In the genomic region with DNA sequence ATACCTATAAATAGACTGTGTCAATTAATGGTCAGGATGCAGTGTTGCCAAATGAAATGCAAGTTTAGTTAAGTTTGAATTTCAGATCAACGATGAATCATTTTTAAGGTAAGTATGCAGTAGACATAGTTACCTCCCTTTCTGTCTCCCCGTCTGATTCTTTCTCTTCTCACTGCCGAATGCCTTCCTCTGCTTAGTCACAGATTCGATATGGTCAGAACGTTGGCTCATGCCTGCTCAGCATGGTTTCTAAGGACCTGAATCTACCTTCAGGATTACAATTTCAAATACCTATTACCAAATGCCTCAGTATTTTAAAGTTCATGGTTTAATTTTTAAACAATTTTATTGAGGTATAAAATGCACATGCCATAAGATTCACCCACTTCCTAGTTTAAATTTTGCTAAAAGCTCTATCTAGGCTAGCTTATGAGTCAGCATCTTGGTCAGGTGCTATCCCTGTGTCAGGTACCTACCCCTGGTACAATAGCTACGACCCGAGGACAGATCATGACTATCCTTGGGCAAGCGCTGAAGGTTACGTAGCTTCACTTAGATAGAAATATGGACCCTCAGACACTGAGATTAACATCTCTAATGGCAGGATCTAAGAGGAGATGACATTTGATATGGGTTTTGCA, we compare ENCODE assay signal across 26 cellular contexts.
DNase-seq lines count a peak whose midpoint lies in the region; ATAC-seq, FAIRE-seq and TF ChIP-seq lines count a peak whose summit lies in the region.
"Had no signal": no experiment of that assay in that cellular context is flagged by ENCODE, and none has a peak within 500 bp of the region (broad histone marks: within the 10 kb centered on the region; RNA-seq: fewer than 3 reads in every experiment).

No MANE protein-coding gene starts in this region.

- H3K79me2 ChIP-seq in astrocyte (ENCODE audit: insufficient read depth, low read length) (no peaks in the 10 kb centered on the region), keratinocyte (ENCODE audit: control insufficient read depth, insufficient read depth, low read length) (no peaks in the 10 kb centered on the region), osteoblast (ENCODE audit: insufficient read depth, low read length) (no peaks in the 10 kb centered on the region)

- 78 to 90% (median 78%) methylated on average over 9 of the region's 9 CpGs for WGBS in psoas muscle, 3 donors

- H3K4me1 Mint-ChIP-seq in astrocyte (ENCODE audit: low read depth, unreplicated experiment) = no peaks in the 10 kb centered on the region
- H3K4me1 Mint-ChIP-seq: CD14-positive monocyte had no signal

- no peak for TF ChIP-seq CTCF in astrocyte (IDR thresholded peaks at IDR 0.05; ENCODE audit: insufficient read depth, low read depth, low read length)
- TF ChIP-seq CTCF in keratinocyte (optimal IDR thresholded peaks at IDR 0.05 in 1 of 3, IDR thresholded peaks at IDR 0.05 in 1 of 3, conservative IDR thresholded peaks at IDR 0.05 in 1 of 3; ENCODE audit: extremely low read depth in 1 of 3, insufficient read depth in 2 of 3, low read length in 3 of 3) = no peak
- TF ChIP-seq CTCF in osteoblast (IDR thresholded peaks at IDR 0.05; ENCODE audit: extremely low read depth, low read depth, low read length) = no peak
- TF ChIP-seq CTCF in psoas muscle (IDR thresholded peaks at IDR 0.05) = no peak

- H3K27ac Mint-ChIP-seq in astrocyte (ENCODE audit: unreplicated experiment) = no peak overlapping the region
- H3K27ac Mint-ChIP-seq: activated CD8-positive, alpha-beta T cell treated with anti-CD3 and anti-CD28 coated beads for 36 hours; activated naive CD4-positive, alpha-beta T cell treated with anti-CD3 and anti-CD28 coated beads for 36 hours; CD14-positive monocyte; GM23338; HFFc6; T-helper 2 cell treated with Interferon-gamma antibody and Interleukin-4, amounts not matched to agents 5 μg/mL and 100 μg/mL, for 36 hours had no signal

- no peaks in the 10 kb centered on the region for H3K36me3 ChIP-seq in astrocyte (ENCODE audit: insufficient read depth, low read length)
- no peaks in the 10 kb centered on the region for H3K36me3 ChIP-seq in keratinocyte (ENCODE audit: control insufficient read depth in 2 of 2, extremely low read depth in 1 of 2, insufficient read depth in 2 of 2, low read length in 2 of 2)
- no peaks in the 10 kb centered on the region for H3K36me3 ChIP-seq in osteoblast (ENCODE audit: insufficient read depth, low read length)
- H3K36me3 ChIP-seq in psoas muscle (ENCODE audit: insufficient read depth in 1 of 2, low read depth in 1 of 2) = no peaks in the 10 kb centered on the region
- H3K36me3 ChIP-seq: Peyer's patch, thyroid gland had no signal

- no peaks in the 10 kb centered on the region for H3K9me1 ChIP-seq in keratinocyte (ENCODE audit: control insufficient read depth, extremely low read depth, insufficient read depth, low read length)

- dilution Hi-C loops in keratinocyte (cut with MboI; ENCODE audit: extremely low pct_ligation_motif_present, low sequenced_read_pairs) = no loop called here

- H3K4me2 ChIP-seq in astrocyte (ENCODE audit: low read length) (no peak overlapping the region), keratinocyte (ENCODE audit: control insufficient read depth, extremely low read depth, insufficient read depth, low read depth, low read length) (peak overlapping the region; percentile 27), osteoblast (ENCODE audit: insufficient read depth, low read length) (no peak overlapping the region)
- H3K4me2 ChIP-seq: GM23338 had no signal

- no peak for ATAC-seq in HG03025 (IDR thresholded peaks at IDR 0.05; ENCODE audit: low FRiP score, unreplicated experiment)
- no peak for ATAC-seq in psoas muscle
- ATAC-seq: activated CD8-positive, alpha-beta T cell treated with anti-CD3 and anti-CD28 coated beads for 36 hours; GM23338; naive thymus-derived CD8-positive, alpha-beta T cell had no signal

- H3K27me3 Mint-ChIP-seq in astrocyte (ENCODE audit: low read depth, unreplicated experiment) = peaks cover 15% of the 10 kb centered on the region
- H3K27me3 Mint-ChIP-seq: activated CD8-positive, alpha-beta T cell treated with anti-CD3 and anti-CD28 coated beads for 36 hours; naive thymus-derived CD8-positive, alpha-beta T cell had no signal

- H4K20me1 ChIP-seq in astrocyte (ENCODE audit: insufficient read depth, low read length) (no peaks in the 10 kb centered on the region), keratinocyte (ENCODE audit: control insufficient read depth, extremely low read depth, insufficient read depth, low read length) (no peaks in the 10 kb centered on the region), osteoblast (ENCODE audit: insufficient read depth, low read length) (no peaks in the 10 kb centered on the region)

- H3K36me3 Mint-ChIP-seq in astrocyte (ENCODE audit: low read depth, unreplicated experiment) = no peaks in the 10 kb centered on the region
- H3K36me3 Mint-ChIP-seq: CD14-positive monocyte; naive thymus-derived CD8-positive, alpha-beta T cell had no signal

- H3K27ac ChIP-seq in astrocyte (ENCODE audit: low read depth, low read length) (no peak overlapping the region), keratinocyte (ENCODE audit: control insufficient read depth, insufficient read depth, low read length) (no peak overlapping the region), osteoblast (ENCODE audit: low read depth, low read length) (no peak overlapping the region), psoas muscle (no peak overlapping the region)
- H3K27ac ChIP-seq: Peyer's patch, thyroid gland had no signal

- H3K9me3 ChIP-seq in astrocyte (ENCODE audit: insufficient read depth, low read depth, low read length) = no peaks in the 10 kb centered on the region
- H3K9me3 ChIP-seq in keratinocyte (ENCODE audit: control insufficient read depth, low read depth, low read length) = no peaks in the 10 kb centered on the region
- no peaks in the 10 kb centered on the region for H3K9me3 ChIP-seq in osteoblast (ENCODE audit: low read depth, low read length)
- no peaks in the 10 kb centered on the region for H3K9me3 ChIP-seq in psoas muscle
- H3K9me3 ChIP-seq: Peyer's patch, thyroid gland had no signal

- FAIRE-seq in astrocyte (lab: Jason Lieb, UNC) (no peak), keratinocyte (lab: Jason Lieb, UNC) (peak; percentile 5)
- FAIRE-seq: colon, endothelial cell of umbilical vein, HTR-8/SVneo had no signal

- peak; percentile 29 for DNase-seq in HT1080 (ENCODE audit: low read depth)
- peak; percentile 12 for DNase-seq in astrocyte (ENCODE audit: low read depth)
- DNase-seq in keratinocyte (ENCODE audit: low read depth, low spot score) = no peak
- no peak for DNase-seq in osteoblast (ENCODE audit: insufficient read length, low spot score, missing footprints)
- DNase-seq in psoas muscle = no peak
- no peak for DNase-seq in NCI-H187 (lab: John Stamatoyannopoulos, UW)
- DNase-seq: activated CD8-positive, alpha-beta memory T cell treated with anti-CD3 and anti-CD28 coated beads, Interleukin-2, amount 50 U/mL, for 48 hours; activated CD8-positive, alpha-beta T cell treated with anti-CD3 and anti-CD28 coated beads for 36 hours; activated naive CD4-positive, alpha-beta T cell treated with anti-CD3 and anti-CD28 coated beads for 36 hours; DND-41; HFFc6; MM.1S; naive thymus-derived CD8-positive, alpha-beta T cell; NCI-H1105 treated with DMSO at 0.1 percent for 48 hours; NCI-H526; nucleus accumbens; Peyer's patch; stimulated activated CD4-positive, alpha-beta T cell treated with anti-CD3 and anti-CD28 coated beads, Interleukin-4, amount 100 ng/mL, for 24 hours had no signal

- H3K9me3 Mint-ChIP-seq in astrocyte (ENCODE audit: unreplicated experiment) = peaks cover 5% of the 10 kb centered on the region
- H3K9me3 Mint-ChIP-seq: GM23338, HFFc6 had no signal

- no peaks in the 10 kb centered on the region for H3K4me1 ChIP-seq in astrocyte (ENCODE audit: insufficient read depth, low read length)
- H3K4me1 ChIP-seq in keratinocyte (ENCODE audit: control insufficient read depth, extremely low read depth, insufficient read depth, low read length) = peaks cover 18% of the 10 kb centered on the region
- H3K4me1 ChIP-seq in osteoblast (ENCODE audit: insufficient read depth, low read length) = no peaks in the 10 kb centered on the region
- H3K4me1 ChIP-seq in psoas muscle = no peaks in the 10 kb centered on the region

- intact Hi-C loops in psoas muscle (cut with DNase I) = no loop called here

- no peak overlapping the region for H2AFZ ChIP-seq in astrocyte (ENCODE audit: low read depth, low read length)
- no peak overlapping the region for H2AFZ ChIP-seq in keratinocyte (ENCODE audit: control insufficient read depth, low read length)
- H2AFZ ChIP-seq in osteoblast (ENCODE audit: low read length) = no peak overlapping the region
- H2AFZ ChIP-seq: GM23338 had no signal

- H3K9ac ChIP-seq in astrocyte (ENCODE audit: low read length) = no peak overlapping the region
- H3K9ac ChIP-seq in keratinocyte (ENCODE audit: control insufficient read depth, extremely low read depth, insufficient read depth, low read length) = no peak overlapping the region

- H3K27me3 ChIP-seq in astrocyte (ENCODE audit: insufficient read depth, low read length) = no peaks in the 10 kb centered on the region
- H3K27me3 ChIP-seq in keratinocyte (ENCODE audit: control insufficient read depth, extremely low read depth, insufficient read depth, low read length) = no peaks in the 10 kb centered on the region
- no peaks in the 10 kb centered on the region for H3K27me3 ChIP-seq in osteoblast (ENCODE audit: insufficient read depth, low read length)
- no peaks in the 10 kb centered on the region for H3K27me3 ChIP-seq in psoas muscle (ENCODE audit: insufficient read depth in 3 of 3, low read length in 2 of 3)
- H3K27me3 ChIP-seq: Peyer's patch, thyroid gland had no signal

- H3K4me3 ChIP-seq in astrocyte (ENCODE audit: insufficient read depth, low read depth, low read length) (no peak overlapping the region), keratinocyte (ENCODE audit: control insufficient read depth in 2 of 3, extremely low read depth in 1 of 3, insufficient read depth in 2 of 3, low read depth in 1 of 3, low read length in 3 of 3) (no peak overlapping the region), osteoblast (ENCODE audit: insufficient read depth, low read length) (no peak overlapping the region), psoas muscle (no peak overlapping the region)
- H3K4me3 ChIP-seq: GM23338, Peyer's patch, thyroid gland had no signal

- no peak overlapping the region for H3K4me3 Mint-ChIP-seq in astrocyte (ENCODE audit: unreplicated experiment)
- H3K4me3 Mint-ChIP-seq: activated CD8-positive, alpha-beta T cell treated with anti-CD3 and anti-CD28 coated beads for 36 hours; activated naive CD4-positive, alpha-beta T cell treated with anti-CD3 and anti-CD28 coated beads for 36 hours; CD14-positive monocyte; GM23338; HFFc6; naive thymus-derived CD8-positive, alpha-beta T cell; T-helper 2 cell treated with Interferon-gamma antibody and Interleukin-4, amounts not matched to agents 5 μg/mL and 100 μg/mL, for 36 hours had no signal

Comparison
In these comparisons a context has a peak if more than half of its experiments do, and no peak if none do; other contexts are left out.
1. DNase-seq: peak in HT1080 (single experiment) and astrocyte (single experiment); none in keratinocyte (single experiment), osteoblast (single experiment), psoas muscle (0 of 2) and NCI-H187 (0 of 2).